15 cellular contexts compared by ENCODE assay signal in genomic region chr6:137776786-137777185, GRCh38.
DNase-seq lines count a peak whose midpoint lies in the region; ATAC-seq and TF ChIP-seq lines count a peak whose summit lies in the region.
"Had no signal": no experiment of that assay in that cellular context is flagged by ENCODE, and none has a peak within 500 bp of the region (broad histone marks: within the 10 kb centered on the region; RNA-seq: fewer than 3 reads in every experiment).

No MANE protein-coding gene starts in this region.

- H3K27ac ChIP-seq in AG04450 (ENCODE audit: low read depth, low read length) (no peak overlapping the region), neural cell (ENCODE audit: low read length) (peak overlapping the region; percentile 42)

- CTCF ChIA-PET in AG04450 (lab: Charles Lee) = interaction anchor here (1.2 kb wide), 1 partner anchor 23 kb away, joined by 3 read pairs; no protein-coding TSS in a partner anchor

- no peak overlapping the region for H3K4me3 ChIP-seq in AG04450 (ENCODE audit: low read depth, low read length)
- no peak overlapping the region for H3K4me3 ChIP-seq in fibroblast of mammary gland (ENCODE audit: control insufficient read depth, low read depth, low read length)
- H3K4me3 ChIP-seq in neural cell (ENCODE audit: low read length) = no peak overlapping the region
- H3K4me3 ChIP-seq: adrenal gland had no signal

- no peak for TF ChIP-seq RAD21 in neural cell (conservative IDR thresholded peaks at IDR 0.05)

- no peak overlapping the region for H3K4me2 ChIP-seq in neural cell (ENCODE audit: low read length)

- H3K27me3 ChIP-seq in AG04450 (ENCODE audit: control insufficient read depth, insufficient read depth, low read length) (no peaks in the 10 kb centered on the region), neural cell (ENCODE audit: insufficient read depth, low read depth, low read length) (no peaks in the 10 kb centered on the region)
- H3K27me3 ChIP-seq: adrenal gland had no signal

- H3K36me3 ChIP-seq in neural cell (ENCODE audit: insufficient read depth, low read length) = no peaks in the 10 kb centered on the region
- H3K36me3 ChIP-seq: adrenal gland had no signal

- H3F3A ChIP-seq in neural cell (ENCODE audit: insufficient read depth, low read length, poor library complexity, severe bottlenecking) = no peaks in the 10 kb centered on the region

- H3K9me3 ChIP-seq in AG04450 (ENCODE audit: control insufficient read depth, insufficient read depth, low read length) (no peaks in the 10 kb centered on the region), neural cell (ENCODE audit: low read length) (no peaks in the 10 kb centered on the region)
- H3K9me3 ChIP-seq: adrenal gland had no signal

- TF ChIP-seq EP300 in neural cell (conservative IDR thresholded peaks at IDR 0.05; ENCODE audit: poor library complexity, severe bottlenecking) = no peak

- H4K20me1 ChIP-seq in neural cell (ENCODE audit: insufficient read depth) = no peaks in the 10 kb centered on the region

- DNase-seq in AG04450 (ENCODE audit: low read depth, low spot score) (no peak), amniotic stem cell (lab: John Stamatoyannopoulos, UW) (peak; percentile 37), fibroblast of mammary gland (ENCODE audit: low read depth) (peak; percentile 47), iPS-NIHi7 (ENCODE audit: extremely low spot score) (no peak), NK-92 (lab: John Stamatoyannopoulos, UW; ENCODE audit: unreplicated experiment) (no peak), HPDE6-E6E7 (ENCODE audit: extremely low spot score) (no peak)
- DNase-seq: activated T-cell treated with anti-CD3 and anti-CD28 coated beads, Interleukin-2, amount 50 U/mL, for 72 hours; adrenal gland; Calu3; cortex of kidney; kidney glomerular epithelial cell; stimulated activated naive CD8-positive, alpha-beta T cell treated with anti-CD3 and anti-CD28 coated beads, Interleukin-15, Interleukin-2, amounts not matched to agents 100 U/mL and 50 U/mL, for 24 hours had no signal

- no peak overlapping the region for H2AFZ ChIP-seq in neural cell (ENCODE audit: low read depth, low read length)

- TF ChIP-seq CTCF in AG04450 (IDR thresholded peaks at IDR 0.05; ENCODE audit: low read depth, low read length) (0 out of 2 replicates have a peak, but pooled peaks have one; percentile 10), fibroblast of mammary gland (conservative IDR thresholded peaks at IDR 0.05; ENCODE audit: control insufficient read depth, insufficient read depth, low read depth, low read length) (no peak), neural cell (IDR thresholded peaks at IDR 0.05; ENCODE audit: poor library complexity, severe bottlenecking) (no peak)

- ATAC-seq in HG02588 (IDR thresholded peaks at IDR 0.05; ENCODE audit: unreplicated experiment) = no peak
- ATAC-seq: activated T-cell treated with anti-CD3 and anti-CD28 coated beads, Interleukin-2, amount 50 U/mL, for 72 hours; sciatic nerve; stimulated activated naive CD8-positive, alpha-beta T cell treated with anti-CD3 and anti-CD28 coated beads, Interleukin-15, Interleukin-2, amounts not matched to agents 100 U/mL and 50 U/mL, for 24 hours had no signal

- POLR2A ChIA-PET in AG04450 (lab: Yijun Ruan, JAX) = no interaction called here

- no peak overlapping the region for H3K9ac ChIP-seq in neural cell (ENCODE audit: low read length)

- H3K79me2 ChIP-seq in neural cell (replicated peaks; ENCODE audit: insufficient read depth, low read length) = no peaks in the 10 kb centered on the region

- no peaks in the 10 kb centered on the region for H3K9me2 ChIP-seq in neural cell (ENCODE audit: insufficient read depth, low read length)

TF ChIP-seq in neural cell, 6 proteins besides CTCF, POLR2A, EP300 and RAD21:
- TF ChIP-seq EZH2 (IDR thresholded peaks at IDR 0.05; ENCODE audit: borderline replicate concordance, insufficient read depth, low read length, poor library complexity, severe bottlenecking) = no peak
- no peak for TF ChIP-seq REST (IDR thresholded peaks at IDR 0.05; ENCODE audit: borderline replicate concordance)
- TF ChIP-seq TAF1 (IDR thresholded peaks at IDR 0.05; ENCODE audit: low read depth) = no peak
- no peak for TF ChIP-seq POLR2AphosphoS5 (IDR thresholded peaks at IDR 0.05)
- no peak for TF ChIP-seq MXI1 (conservative IDR thresholded peaks at IDR 0.05; ENCODE audit: poor library complexity, severe bottlenecking)
- no peak for TF ChIP-seq SMC3 (conservative IDR thresholded peaks at IDR 0.05; ENCODE audit: poor library complexity)

Comparison
In these comparisons a context has a peak if more than half of its experiments do, and no peak if none do; other contexts are left out.
1. DNase-seq: peak in amniotic stem cell (single experiment) and fibroblast of mammary gland (single experiment); none in AG04450 (single experiment), iPS-NIHi7 (single experiment), NK-92 (single experiment) and HPDE6-E6E7 (single experiment).